Comparison of ENCODE assay signal across 12 cellular contexts in the genomic region with DNA sequence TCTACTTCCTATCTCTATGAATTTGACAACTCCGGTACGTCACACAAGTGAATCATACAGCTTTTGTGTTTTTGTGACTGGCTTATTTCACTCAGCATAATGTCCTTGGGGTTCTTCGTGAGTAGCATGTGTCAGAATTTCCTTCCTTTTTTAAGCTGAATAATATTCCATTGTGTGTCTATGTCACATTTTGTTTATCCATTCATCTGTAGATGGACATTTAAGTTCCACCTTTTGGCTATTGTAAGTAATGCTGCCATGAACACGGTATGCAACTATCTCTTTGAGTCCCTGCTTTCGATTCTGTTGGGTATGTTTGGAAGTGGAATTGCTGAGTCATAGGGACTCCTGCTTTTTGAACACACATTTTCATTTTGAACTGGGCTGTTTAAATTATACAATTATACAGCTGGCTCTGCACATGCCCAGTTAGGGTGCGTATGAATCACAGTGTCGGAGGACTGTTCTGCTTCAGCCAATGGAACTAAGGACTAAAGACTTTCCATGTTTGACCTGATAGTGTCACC. TPM values are rescaled to one million over a fixed set of nuclear protein-coding genes. Genes with fewer than 3 reads are reported as not detected.
DNase-seq lines count a peak whose midpoint lies in the region; ATAC-seq, FAIRE-seq and TF ChIP-seq lines count a peak whose summit lies in the region.
"Had no signal": no experiment of that assay in that cellular context is flagged by ENCODE, and none has a peak within 500 bp of the region (broad histone marks: within the 10 kb centered on the region; RNA-seq: fewer than 3 reads in every experiment).

No MANE protein-coding gene starts in this region.

- peak overlapping the region; percentile 46 for H3K4me3 ChIP-seq in adipocyte (ENCODE audit: low read length)
- no peak overlapping the region for H3K4me3 ChIP-seq in HepG2 (replicated peaks in 1 of 3; ENCODE audit: insufficient read depth in 1 of 3, low read depth in 2 of 3, low read length in 3 of 3)
- H3K4me3 ChIP-seq: SJCRH30, transverse colon had no signal

- BruUV-seq in HepG2 (replicated peaks; lab: Mats Ljungman, UMichigan) = no TSS peak

- H3K27me3 ChIP-seq in adipocyte (replicated peaks; ENCODE audit: control insufficient read depth, insufficient read depth, low read length) (peaks cover 8% of the 10 kb centered on the region), HepG2 (ENCODE audit: control insufficient read depth in 1 of 2, insufficient read depth in 2 of 2, low read length in 2 of 2) (0 out of 5 replicates have a peak, but pooled peaks cover 0 to 15% of the 10 kb centered on the region in 2 experiments)

- no peak overlapping the region for H3K27ac ChIP-seq in HepG2 (ENCODE audit: extremely low read length, insufficient read depth, low read length)
- H3K27ac ChIP-seq: SJCRH30 had no signal

- H3K9ac ChIP-seq in adipocyte (ENCODE audit: low read length) (no peak overlapping the region), HepG2 (ENCODE audit: insufficient read depth, low read depth, low read length) (no peak overlapping the region)

- 0 out of 2 replicates have a peak overlapping the region, but pooled peaks have one; percentile 5 for H3K4me2 ChIP-seq in HepG2 (ENCODE audit: low read depth, low read length)

- no peaks in the 10 kb centered on the region for H4K20me1 ChIP-seq in HepG2 (ENCODE audit: insufficient read depth, low read length)

- no peaks in the 10 kb centered on the region for H3K9me3 ChIP-seq in adipocyte (ENCODE audit: control insufficient read depth, low read length)
- H3K9me3 ChIP-seq in HepG2 (ENCODE audit: low read length) = no peaks in the 10 kb centered on the region
- H3K9me3 ChIP-seq: SJCRH30, transverse colon had no signal

- H3K79me2 ChIP-seq in HepG2 (ENCODE audit: insufficient read depth, low read length) = no peaks in the 10 kb centered on the region

- in situ Hi-C loops in HepG2 (cut with HindIII; ENCODE audit: extremely low pct_ligation_motif_present, low pct_unique_long_range_greater_than_20kb) = loop anchor here (10.0 kb wide), 1 partner anchor 131 kb away; no protein-coding TSS in a partner anchor

- TF ChIP-seq EP300 in HepG2 (IDR thresholded peaks at IDR 0.05; ENCODE audit: low read depth in 2 of 2, low read length in 2 of 2) (no peak), HepG2 (CRISPR knock-in tag; IDR thresholded peaks at IDR 0.05; ENCODE audit: borderline replicate concordance) (no peak)

- intact Hi-C loops in HepG2 (cut with micrococcal nuclease; ENCODE audit: unreplicated experiment) = no loop called here

- DNase-seq in AG08396 (ENCODE audit: low spot score) = peak; percentile 85
- peak; percentile 73 for DNase-seq in H4 (ENCODE audit: low spot score)
- DNase-seq in adipocyte (ENCODE audit: low read depth) = peak; percentile 36
- DNase-seq in HepG2 (ENCODE audit: low spot score) = no peak
- no peak for DNase-seq in 8988T
- no peak for DNase-seq in NCI-H2196 (lab: John Stamatoyannopoulos, UW; ENCODE audit: unreplicated experiment)
- DNase-seq in activated effector memory CD4-positive, alpha-beta T cell treated with Interleukin-2 at 50 U/mL for 16 hours = no peak
- DNase-seq: naive B cell, SJCRH30, transverse colon had no signal

- no peak for TF ChIP-seq POLR2A in HepG2 (IDR thresholded peaks at IDR 0.05; ENCODE audit: insufficient read depth in 1 of 2, low read depth in 2 of 2, low read length in 2 of 2)

- WGBS in HepG2 (ENCODE audit: low lambda C conversion rate) = 67% methylated on average over 7 of the region's 7 CpGs

- no peak for FAIRE-seq in HepG2 (lab: Jason Lieb, UNC)
- FAIRE-seq: colon had no signal

- no peak overlapping the region for H2AFZ ChIP-seq in HepG2 (ENCODE audit: low read length)

- CTCF ChIA-PET in HepG2 (lab: Yijun Ruan, JAX; ENCODE audit: low intra/inter-chr PET ratio, low total read pairs) = no interaction called here

- no peaks in the 10 kb centered on the region for H3K36me3 ChIP-seq in adipocyte (ENCODE audit: control insufficient read depth, insufficient read depth, low read length, severe bottlenecking)
- H3K36me3 ChIP-seq in HepG2 (replicated peaks in 1 of 2; ENCODE audit: control insufficient read depth in 1 of 2, insufficient read depth in 2 of 2, low read length in 2 of 2) = no peaks in the 10 kb centered on the region
- H3K36me3 ChIP-seq: SJCRH30, transverse colon had no signal

- no peak for TF ChIP-seq CTCF in HepG2 (CRISPR knock-in tag; IDR thresholded peaks at IDR 0.05)

- POLR2A ChIA-PET in HepG2 (lab: Yijun Ruan, JAX) = no interaction called here

- ATAC-seq in HepG2 (no peak), GM21447 (IDR thresholded peaks at IDR 0.05; ENCODE audit: unreplicated experiment) (no peak)

- TF ChIP-seq RAD21 in HepG2 (CRISPR knock-in tag; IDR thresholded peaks at IDR 0.05) = no peak

- peaks cover 18% of the 10 kb centered on the region for H3K4me1 ChIP-seq in adipocyte (ENCODE audit: control insufficient read depth, insufficient read depth, low read length)
- no peaks in the 10 kb centered on the region for H3K4me1 ChIP-seq in HepG2 (ENCODE audit: insufficient read depth, low read length)
- H3K4me1 ChIP-seq: SJCRH30 had no signal

TF ChIP-seq in HepG2, 621 proteins besides CTCF, POLR2A, EP300 and RAD21:
- TF ChIP-seq MAFK (conservative IDR thresholded peaks at IDR 0.05 in 1 of 2, IDR thresholded peaks at IDR 0.05 in 1 of 2; ENCODE audit: low read length in 2 of 2) = peak; percentile 34 to 36; a peak in 2 of 4 replicates
- peak; percentile 84 for TF ChIP-seq NFE2L2 (IDR thresholded peaks at IDR 0.05; ENCODE audit: low read length)
- TF ChIP-seq, protein P1, sequence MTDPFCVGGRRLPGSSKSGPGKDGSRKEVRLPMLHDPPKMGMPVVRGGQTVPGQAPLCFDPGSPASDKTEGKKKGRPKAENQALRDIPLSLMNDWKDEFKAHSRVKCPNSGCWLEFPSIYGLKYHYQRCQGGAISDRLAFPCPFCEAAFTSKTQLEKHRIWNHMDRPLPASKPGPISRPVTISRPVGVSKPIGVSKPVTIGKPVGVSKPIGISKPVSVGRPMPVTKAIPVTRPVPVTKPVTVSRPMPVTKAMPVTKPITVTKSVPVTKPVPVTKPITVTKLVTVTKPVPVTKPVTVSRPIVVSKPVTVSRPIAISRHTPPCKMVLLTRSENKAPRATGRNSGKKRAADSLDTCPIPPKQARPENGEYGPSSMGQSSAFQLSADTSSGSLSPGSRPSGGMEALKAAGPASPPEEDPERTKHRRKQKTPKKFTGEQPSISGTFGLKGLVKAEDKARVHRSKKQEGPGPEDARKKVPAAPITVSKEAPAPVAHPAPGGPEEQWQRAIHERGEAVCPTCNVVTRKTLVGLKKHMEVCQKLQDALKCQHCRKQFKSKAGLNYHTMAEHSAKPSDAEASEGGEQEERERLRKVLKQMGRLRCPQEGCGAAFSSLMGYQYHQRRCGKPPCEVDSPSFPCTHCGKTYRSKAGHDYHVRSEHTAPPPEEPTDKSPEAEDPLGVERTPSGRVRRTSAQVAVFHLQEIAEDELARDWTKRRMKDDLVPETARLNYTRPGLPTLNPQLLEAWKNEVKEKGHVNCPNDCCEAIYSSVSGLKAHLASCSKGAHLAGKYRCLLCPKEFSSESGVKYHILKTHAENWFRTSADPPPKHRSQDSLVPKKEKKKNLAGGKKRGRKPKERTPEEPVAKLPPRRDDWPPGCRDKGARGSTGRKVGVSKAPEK (CRISPR knock-in tag; IDR thresholded peaks at IDR 0.05; ENCODE audit: borderline replicate concordance) = no peak

RNA-seq across cellular contexts. Expression of gene C13orf42, which starts 43.0 kb away (rescaled TPM):
- total RNA-seq in H4 (2014; rRNA removed; shearing (Covaris generic)) = not detected in 2 replicates
- total RNA-seq in HepG2 (2016; rRNA removed; fragmentation: Illumina TruSeq; extraction: Trizol) = not detected in 2 replicates
- not detected in 2 replicates for total RNA-seq in HepG2 (2016; cell fraction: cytosol; rRNA removed; fragmentation: Illumina TruSeq; extraction: Trizol; ENCODE audit: low read depth)
- total RNA-seq in HepG2 (2016; cell fraction: insoluble cytoplasmic fraction; rRNA removed; fragmentation: Illumina TruSeq; extraction: Trizol) = not detected in 2 replicates
- total RNA-seq in HepG2 (2016; cell fraction: membrane; rRNA removed; fragmentation: Illumina TruSeq; extraction: Trizol) = not detected in 2 replicates
- total RNA-seq in HepG2 (2016; cell fraction: nucleus; rRNA removed; fragmentation: Illumina TruSeq; extraction: Trizol) = not detected in 2 replicates
- not detected in 2 replicates for polyA plus RNA-seq in HepG2 (2011; rRNA removed)
- not detected in 2 replicates for polyA plus RNA-seq in HepG2 (2011; cell fraction: cytosol; rRNA removed)
- not detected in 2 replicates for polyA plus RNA-seq in HepG2 (2011; cell fraction: nucleus; rRNA removed)
- polyA plus RNA-seq in HepG2 (2012) = not detected in 2 replicates
- polyA plus RNA-seq in HepG2 (2016; cell fraction: cytosol; fragmentation: Illumina TruSeq; extraction: Trizol; ENCODE audit: low read depth) = not detected in 2 replicates
- not detected in 2 replicates for polyA plus RNA-seq in HepG2 (2016; cell fraction: insoluble cytoplasmic fraction; fragmentation: Illumina TruSeq; extraction: Trizol; ENCODE audit: low read depth)
- polyA plus RNA-seq in HepG2 (2016; cell fraction: membrane; fragmentation: Illumina TruSeq; extraction: Trizol; ENCODE audit: low read depth) = not detected in 2 replicates
- polyA plus RNA-seq in HepG2 (2016; cell fraction: nucleus; fragmentation: Illumina TruSeq; extraction: Trizol; ENCODE audit: insufficient read depth, low read depth) = not detected in 2 replicates
- polyA minus RNA-seq in HepG2 (2011; rRNA and poly(A)+ RNA removed; ENCODE audit: low replicate concordance) = not detected in 2 replicates
- polyA minus RNA-seq in HepG2 (2011; cell fraction: cytosol; rRNA and poly(A)+ RNA removed) = not detected in 2 replicates
- polyA minus RNA-seq in HepG2 (2011; cell fraction: nucleus; rRNA and poly(A)+ RNA removed) = not detected in 2 replicates
- total RNA-seq: SJCRH30, transverse colon had no signal

Comparison
In these comparisons a context has a peak if more than half of its experiments do, and no peak if none do; other contexts are left out.
1. DNase-seq: peak in AG08396 (single experiment), H4 (single experiment) and adipocyte (single experiment); none in HepG2 (single experiment), 8988T (single experiment), NCI-H2196 (single experiment) and activated effector memory CD4-positive, alpha-beta T cell treated with Interleukin-2 at 50 U/mL for 16 hours (single experiment).